In the genomic region with DNA sequence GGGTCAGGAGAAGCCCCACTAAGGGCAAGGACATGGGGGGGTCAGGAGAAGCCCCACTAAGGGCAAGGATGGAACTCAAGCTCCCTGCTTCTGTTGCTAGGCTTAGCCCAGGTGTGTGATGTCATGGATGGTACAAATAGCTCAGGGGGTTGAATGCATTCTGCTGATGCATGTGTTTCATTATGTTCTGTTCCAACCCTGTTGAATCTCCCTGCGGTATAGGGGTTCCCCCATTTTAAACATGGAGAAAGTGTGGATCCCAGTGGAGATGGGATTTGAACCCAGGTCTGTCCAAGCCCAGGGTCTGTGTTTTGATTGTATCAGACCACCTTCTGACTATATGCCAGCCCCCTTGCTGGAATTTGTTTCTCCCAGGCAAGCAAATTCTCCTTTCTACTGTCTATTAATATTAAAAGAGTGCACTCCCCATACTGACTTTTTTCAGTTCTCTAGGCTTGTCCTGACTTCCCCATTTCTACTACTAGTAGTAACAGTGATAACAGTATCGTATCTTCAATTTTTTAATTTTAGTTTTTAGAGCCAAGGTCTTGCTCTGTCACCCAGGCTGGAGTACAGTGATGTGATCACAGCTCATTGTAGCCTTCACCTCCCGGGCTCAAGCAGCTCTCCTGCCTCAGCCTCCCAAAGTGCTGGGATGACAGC, we compare ENCODE assay signal across 15 cellular contexts. TPM values are rescaled to one million over a fixed set of nuclear protein-coding genes. Genes with fewer than 3 reads are reported as not detected.
DNase-seq lines count a peak whose midpoint lies in the region; ATAC-seq, FAIRE-seq and TF ChIP-seq lines count a peak whose summit lies in the region.
"Had no signal": no experiment of that assay in that cellular context is flagged by ENCODE, and none has a peak within 500 bp of the region (broad histone marks: within the 10 kb centered on the region; RNA-seq: fewer than 3 reads in every experiment).

No MANE protein-coding gene starts in this region.

- ATAC-seq in HepG2 (no peak), right lobe of liver (no peak), lower lobe of right lung (no peak), GM19463 (IDR thresholded peaks at IDR 0.05; ENCODE audit: unreplicated experiment) (no peak)

- peaks cover 9% of the 10 kb centered on the region for H3K4me1 ChIP-seq in HepG2 (ENCODE audit: insufficient read depth, low read length)
- no peaks in the 10 kb centered on the region for H3K4me1 ChIP-seq in right lobe of liver
- peaks cover 17% of the 10 kb centered on the region for H3K4me1 ChIP-seq in lower lobe of right lung
- H3K4me1 ChIP-seq in esophagus muscularis mucosa = peaks cover 19 to 54% (median 36%) of the 10 kb centered on the region in 4 donors
- H3K4me1 ChIP-seq: colonic mucosa had no signal

- POLR2A ChIA-PET in HepG2 (lab: Yijun Ruan, JAX) = no interaction called here

- no peak overlapping the region for H3K9ac ChIP-seq in HepG2 (ENCODE audit: insufficient read depth, low read depth, low read length)

- H3K27me3 ChIP-seq in HepG2 (ENCODE audit: control insufficient read depth in 1 of 2, insufficient read depth in 2 of 2, low read length in 2 of 2) (no peaks in the 10 kb centered on the region), right lobe of liver (no peaks in the 10 kb centered on the region), lower lobe of right lung (ENCODE audit: low read depth) (no peaks in the 10 kb centered on the region), esophagus muscularis mucosa (no peaks in the 10 kb centered on the region)
- H3K27me3 ChIP-seq: colonic mucosa, stomach had no signal

- H3K36me3 ChIP-seq in HepG2 (replicated peaks in 1 of 2; ENCODE audit: control insufficient read depth in 1 of 2, insufficient read depth in 2 of 2, low read length in 2 of 2) = peaks cover 1 to 4% of the 10 kb centered on the region in 2 experiments; a peak in 1 of 5 replicates
- H3K36me3 ChIP-seq in right lobe of liver = peaks cover 0 to 14% (median 0%) of the 10 kb centered on the region in 4 donors
- H3K36me3 ChIP-seq in lower lobe of right lung = peaks cover 49% of the 10 kb centered on the region
- H3K36me3 ChIP-seq in esophagus muscularis mucosa = peaks cover 26 to 65% (median 54%) of the 10 kb centered on the region in 4 donors
- H3K36me3 ChIP-seq: colonic mucosa had no signal

- no peak for FAIRE-seq in HepG2 (lab: Jason Lieb, UNC)

- no peaks in the 10 kb centered on the region for H3K9me3 ChIP-seq in HepG2 (ENCODE audit: low read length)
- no peaks in the 10 kb centered on the region for H3K9me3 ChIP-seq in right lobe of liver
- no peaks in the 10 kb centered on the region for H3K9me3 ChIP-seq in lower lobe of right lung
- no peaks in the 10 kb centered on the region for H3K9me3 ChIP-seq in esophagus muscularis mucosa
- H3K9me3 ChIP-seq: colonic mucosa, stomach had no signal

- H3K79me2 ChIP-seq in HepG2 (ENCODE audit: insufficient read depth, low read length) = peaks cover 5% of the 10 kb centered on the region

- TF ChIP-seq EP300 in HepG2 (IDR thresholded peaks at IDR 0.05; ENCODE audit: low read depth in 2 of 2, low read length in 2 of 2) = no peak
- TF ChIP-seq EP300 in HepG2 (CRISPR knock-in tag; IDR thresholded peaks at IDR 0.05; ENCODE audit: borderline replicate concordance) = no peak
- no peak for TF ChIP-seq EP300 in esophagus muscularis mucosa (IDR thresholded peaks at IDR 0.05)

- no peak overlapping the region for H3K4me3 ChIP-seq in HepG2 (replicated peaks in 1 of 3; ENCODE audit: insufficient read depth in 1 of 3, low read depth in 2 of 3, low read length in 3 of 3)
- no peak overlapping the region for H3K4me3 ChIP-seq in right lobe of liver
- no peak overlapping the region for H3K4me3 ChIP-seq in lower lobe of right lung
- no peak overlapping the region for H3K4me3 ChIP-seq in esophagus muscularis mucosa
- H3K4me3 ChIP-seq: colonic mucosa, stomach had no signal

- 97% methylated on average over 2 of the region's 3 CpGs for WGBS in HepG2 (ENCODE audit: low lambda C conversion rate)
- WGBS in right lobe of liver (ENCODE audit: insufficient coverage, low coverage, low lambda C conversion rate, missing lambda C conversion rate) = 66% methylated on average over 3 of the region's 3 CpGs
- 74% methylated on average over 3 of the region's 3 CpGs for WGBS in esophagus muscularis mucosa

- no peak overlapping the region for H3K4me2 ChIP-seq in HepG2 (ENCODE audit: low read depth, low read length)

- in situ Hi-C loops in HepG2 (cut with HindIII; ENCODE audit: extremely low pct_ligation_motif_present, low pct_unique_long_range_greater_than_20kb) = no loop called here

- no TSS peak for BruUV-seq in HepG2 (replicated peaks; lab: Mats Ljungman, UMichigan)

- TF ChIP-seq CTCF in HepG2 (CRISPR knock-in tag; IDR thresholded peaks at IDR 0.05) = no peak
- no peak for TF ChIP-seq CTCF in right lobe of liver (IDR thresholded peaks at IDR 0.05)
- no peak for TF ChIP-seq CTCF in lower lobe of right lung (IDR thresholded peaks at IDR 0.05)
- TF ChIP-seq CTCF in esophagus muscularis mucosa (IDR thresholded peaks at IDR 0.05) = no peak

- H2AFZ ChIP-seq in HepG2 (ENCODE audit: low read length) = no peak overlapping the region

- H4K20me1 ChIP-seq in HepG2 (ENCODE audit: insufficient read depth, low read length) = no peaks in the 10 kb centered on the region

- DNase-seq in HepG2 (ENCODE audit: low spot score) = no peak
- DNase-seq in right lobe of liver = no peak
- peak; percentile 10 for DNase-seq in RPMI8226
- DNase-seq in lower lobe of right lung = no peak
- no peak for DNase-seq in COR-L47 (lab: John Stamatoyannopoulos, UW)
- DNase-seq in esophagus muscularis mucosa (ENCODE audit: extremely low spot score) = no peak
- DNase-seq in SHP77 (lab: John Stamatoyannopoulos, UW) = no peak
- DNase-seq: activated CD4-positive, alpha-beta T cell treated with anti-CD3 and anti-CD28 coated beads for 48 hours; colonic mucosa; DMS79 treated with DMSO at 0.1 percent for 48 hours; KG1; NCI-H1417 treated with DMSO at 0.1 percent for 48 hours; stomach had no signal

- H3K27ac ChIP-seq in HepG2 (ENCODE audit: extremely low read length, insufficient read depth, low read length) (no peak overlapping the region), right lobe of liver (no peak overlapping the region), lower lobe of right lung (peak overlapping the region; percentile 26), esophagus muscularis mucosa (replicated peaks in 1 of 4) (peak overlapping the region in 1 of 4 donors; percentile 16)
- H3K27ac ChIP-seq: colonic mucosa, epithelial cell of prostate, stomach had no signal

- TF ChIP-seq POLR2A in HepG2 (IDR thresholded peaks at IDR 0.05; ENCODE audit: insufficient read depth in 1 of 2, low read depth in 2 of 2, low read length in 2 of 2) (no peak), right lobe of liver (IDR thresholded peaks at IDR 0.05) (no peak), esophagus muscularis mucosa (IDR thresholded peaks at IDR 0.05; ENCODE audit: low read depth) (no peak)

- CTCF ChIA-PET in HepG2 (lab: Yijun Ruan, JAX; ENCODE audit: low intra/inter-chr PET ratio, low total read pairs) = no interaction called here

- TF ChIP-seq RAD21 in HepG2 (CRISPR knock-in tag; IDR thresholded peaks at IDR 0.05) = no peak

- intact Hi-C loops in HepG2 (cut with micrococcal nuclease; ENCODE audit: unreplicated experiment) (no loop called here), right lobe of liver (cut with DNase I) (no loop called here), lower lobe of right lung (cut with DNase I) (no loop called here), esophagus muscularis mucosa (cut with DNase I) (no loop called here)

RNA-seq across cellular contexts. Expression of a gene that starts 6.7 kb away (rescaled TPM):
- 0.93 and 1.0 TPM in 2 replicates for total RNA-seq in HepG2 (2016; rRNA removed; fragmentation: Illumina TruSeq; extraction: Trizol)
- 0.26 and 0.30 TPM in 2 replicates for total RNA-seq in HepG2 (2016; cell fraction: cytosol; rRNA removed; fragmentation: Illumina TruSeq; extraction: Trizol; ENCODE audit: low read depth)
- 0.83 and 0.93 TPM in 2 replicates for total RNA-seq in HepG2 (2016; cell fraction: insoluble cytoplasmic fraction; rRNA removed; fragmentation: Illumina TruSeq; extraction: Trizol)
- 1.1 and 1.3 TPM in 2 replicates for total RNA-seq in HepG2 (2016; cell fraction: membrane; rRNA removed; fragmentation: Illumina TruSeq; extraction: Trizol)
- total RNA-seq in HepG2 (2016; cell fraction: nucleus; rRNA removed; fragmentation: Illumina TruSeq; extraction: Trizol) = 0.97 and 1.1 TPM in 2 replicates
- 1.0 and 1.5 TPM in 2 replicates for polyA plus RNA-seq in HepG2 (2011; rRNA removed)
- polyA plus RNA-seq in HepG2 (2011; cell fraction: cytosol; rRNA removed) = 1.2 and 1.9 TPM in 2 replicates
- polyA plus RNA-seq in HepG2 (2011; cell fraction: nucleus; rRNA removed) = 3.2 and 3.9 TPM in 2 replicates
- polyA plus RNA-seq in HepG2 (2012) = 1.9 and 2.1 TPM in 2 replicates
- 0.71 and 0.81 TPM in 2 replicates for polyA plus RNA-seq in HepG2 (2016; cell fraction: cytosol; fragmentation: Illumina TruSeq; extraction: Trizol; ENCODE audit: low read depth)
- polyA plus RNA-seq in HepG2 (2016; cell fraction: insoluble cytoplasmic fraction; fragmentation: Illumina TruSeq; extraction: Trizol; ENCODE audit: low read depth) = 3.6 and 4.1 TPM in 2 replicates
- polyA plus RNA-seq in HepG2 (2016; cell fraction: membrane; fragmentation: Illumina TruSeq; extraction: Trizol; ENCODE audit: low read depth) = 2.4 and 2.8 TPM in 2 replicates
- 6.6 and 6.7 TPM in 2 replicates for polyA plus RNA-seq in HepG2 (2016; cell fraction: nucleus; fragmentation: Illumina TruSeq; extraction: Trizol; ENCODE audit: insufficient read depth, low read depth)
- 2.5 and 2.6 TPM in 2 replicates for polyA minus RNA-seq in HepG2 (2011; rRNA and poly(A)+ RNA removed; ENCODE audit: low replicate concordance)
- 2.0 and 2.2 TPM in 2 replicates for polyA minus RNA-seq in HepG2 (2011; cell fraction: cytosol; rRNA and poly(A)+ RNA removed)
- polyA minus RNA-seq in HepG2 (2011; cell fraction: nucleus; rRNA and poly(A)+ RNA removed) = 0.62 and 0.90 TPM in 2 replicates
- 1 to 10 TPM; 4.2 to 6.0 (median 4.7) TPM for total RNA-seq in right lobe of liver
- 16.5 TPM for total RNA-seq in lower lobe of right lung
- total RNA-seq in esophagus muscularis mucosa = 10 to 100 TPM in 2 of 4 donors, 1 to 10 TPM in 2; 7.5 to 15.4 (median 10.2) TPM

RNA-seq across cellular contexts. Expression of a gene that starts 12.0 kb away (rescaled TPM):
- total RNA-seq in HepG2 (2016; rRNA removed; fragmentation: Illumina TruSeq; extraction: Trizol) (1.6 and 4.6 TPM in 2 replicates), right lobe of liver (10 to 100 TPM in 4 of 6 experiments, 1 to 10 TPM in 2; 8.2 to 21.0 (median 11.3) TPM), lower lobe of right lung (33.4 TPM), esophagus muscularis mucosa (10 to 100 TPM; 20.5 to 36.2 (median 27.9) TPM)
- 6.2 and 7.2 TPM in 2 replicates for total RNA-seq in HepG2 (2016; cell fraction: cytosol; rRNA removed; fragmentation: Illumina TruSeq; extraction: Trizol; ENCODE audit: low read depth)
- 2.8 and 4.6 TPM in 2 replicates for total RNA-seq in HepG2 (2016; cell fraction: insoluble cytoplasmic fraction; rRNA removed; fragmentation: Illumina TruSeq; extraction: Trizol)
- total RNA-seq in HepG2 (2016; cell fraction: membrane; rRNA removed; fragmentation: Illumina TruSeq; extraction: Trizol) = 7.6 and 10.2 TPM in 2 replicates
- 2.7 TPM in 2 replicates for total RNA-seq in HepG2 (2016; cell fraction: nucleus; rRNA removed; fragmentation: Illumina TruSeq; extraction: Trizol)
- 3.2 and 5.0 TPM in 2 replicates for polyA plus RNA-seq in HepG2 (2011; rRNA removed)
- polyA plus RNA-seq in HepG2 (2011; cell fraction: cytosol; rRNA removed) = 3.9 and 7.0 TPM in 2 replicates
- polyA plus RNA-seq in HepG2 (2011; cell fraction: nucleus; rRNA removed) = 8.3 and 9.7 TPM in 2 replicates
- 2.9 and 4.1 TPM in 2 replicates for polyA plus RNA-seq in HepG2 (2012)
- 8.5 and 8.9 TPM in 2 replicates for polyA plus RNA-seq in HepG2 (2016; cell fraction: cytosol; fragmentation: Illumina TruSeq; extraction: Trizol; ENCODE audit: low read depth)
- 3.6 and 4.5 TPM in 2 replicates for polyA plus RNA-seq in HepG2 (2016; cell fraction: insoluble cytoplasmic fraction; fragmentation: Illumina TruSeq; extraction: Trizol; ENCODE audit: low read depth)
- 9.0 and 9.5 TPM in 2 replicates for polyA plus RNA-seq in HepG2 (2016; cell fraction: membrane; fragmentation: Illumina TruSeq; extraction: Trizol; ENCODE audit: low read depth)
- polyA plus RNA-seq in HepG2 (2016; cell fraction: nucleus; fragmentation: Illumina TruSeq; extraction: Trizol; ENCODE audit: insufficient read depth, low read depth) = 4.9 and 5.2 TPM in 2 replicates
- 3.5 and 3.9 TPM in 2 replicates for polyA minus RNA-seq in HepG2 (2011; rRNA and poly(A)+ RNA removed; ENCODE audit: low replicate concordance)
- polyA minus RNA-seq in HepG2 (2011; cell fraction: cytosol; rRNA and poly(A)+ RNA removed) = 2.5 and 3.1 TPM in 2 replicates
- polyA minus RNA-seq in HepG2 (2011; cell fraction: nucleus; rRNA and poly(A)+ RNA removed) = 2.7 and 3.3 TPM in 2 replicates

RNA-seq across cellular contexts. Expression of a gene that starts 12.3 kb away (rescaled TPM):
- total RNA-seq in HepG2 (2016; rRNA removed; fragmentation: Illumina TruSeq; extraction: Trizol) = 4.0 and 4.2 TPM in 2 replicates
- total RNA-seq in HepG2 (2016; cell fraction: cytosol; rRNA removed; fragmentation: Illumina TruSeq; extraction: Trizol; ENCODE audit: low read depth) = 1.1 and 1.3 TPM in 2 replicates
- total RNA-seq in HepG2 (2016; cell fraction: insoluble cytoplasmic fraction; rRNA removed; fragmentation: Illumina TruSeq; extraction: Trizol) = 3.2 and 4.6 TPM in 2 replicates
- total RNA-seq in HepG2 (2016; cell fraction: membrane; rRNA removed; fragmentation: Illumina TruSeq; extraction: Trizol) = 3.3 and 3.7 TPM in 2 replicates
- total RNA-seq in HepG2 (2016; cell fraction: nucleus; rRNA removed; fragmentation: Illumina TruSeq; extraction: Trizol) = 1.9 and 2.1 TPM in 2 replicates
- polyA plus RNA-seq in HepG2 (2011; rRNA removed) = 4.1 and 5.1 TPM in 2 replicates
- polyA plus RNA-seq in HepG2 (2011; cell fraction: cytosol; rRNA removed) = 2.9 and 3.0 TPM in 2 replicates
- polyA plus RNA-seq in HepG2 (2011; cell fraction: nucleus; rRNA removed) = 9.8 and 12.0 TPM in 2 replicates
- 4.6 and 5.3 TPM in 2 replicates for polyA plus RNA-seq in HepG2 (2012)
- 1.1 and 1.2 TPM in 2 replicates for polyA plus RNA-seq in HepG2 (2016; cell fraction: cytosol; fragmentation: Illumina TruSeq; extraction: Trizol; ENCODE audit: low read depth)
- polyA plus RNA-seq in HepG2 (2016; cell fraction: insoluble cytoplasmic fraction; fragmentation: Illumina TruSeq; extraction: Trizol; ENCODE audit: low read depth) = 4.7 and 4.8 TPM in 2 replicates
- 1.6 and 1.9 TPM in 2 replicates for polyA plus RNA-seq in HepG2 (2016; cell fraction: membrane; fragmentation: Illumina TruSeq; extraction: Trizol; ENCODE audit: low read depth)
- polyA plus RNA-seq in HepG2 (2016; cell fraction: nucleus; fragmentation: Illumina TruSeq; extraction: Trizol; ENCODE audit: insufficient read depth, low read depth) = 4.1 and 5.8 TPM in 2 replicates
- polyA minus RNA-seq in HepG2 (2011; rRNA and poly(A)+ RNA removed; ENCODE audit: low replicate concordance) = 2.9 and 8.2 TPM in 2 replicates
- polyA minus RNA-seq in HepG2 (2011; cell fraction: cytosol; rRNA and poly(A)+ RNA removed) = 1.7 and 2.9 TPM in 2 replicates
- 4.8 and 5.4 TPM in 2 replicates for polyA minus RNA-seq in HepG2 (2011; cell fraction: nucleus; rRNA and poly(A)+ RNA removed)
- 1 to 10 TPM; 2.9 to 5.5 (median 4.1) TPM for total RNA-seq in right lobe of liver
- 7.1 TPM for total RNA-seq in lower lobe of right lung
- total RNA-seq in esophagus muscularis mucosa = 1 to 10 TPM; 2.5 to 6.3 (median 4.0) TPM

RNA-seq across cellular contexts. Expression of a gene that starts 12.8 kb away (rescaled TPM):
- total RNA-seq in HepG2 (2016; rRNA removed; fragmentation: Illumina TruSeq; extraction: Trizol) (3.4 and 5.9 TPM in 2 replicates), right lobe of liver (10 to 100 TPM in 1 of 6 experiments, 1 to 10 TPM in 5; 3.0 to 13.1 (median 5.1) TPM), lower lobe of right lung (14.3 TPM), esophagus muscularis mucosa (10 to 100 TPM in 2 of 4 donors, 1 to 10 TPM in 2; 8.3 to 17.3 (median 11.4) TPM)
- total RNA-seq in HepG2 (2016; cell fraction: cytosol; rRNA removed; fragmentation: Illumina TruSeq; extraction: Trizol; ENCODE audit: low read depth) = 0.97 and 1.0 TPM in 2 replicates
- total RNA-seq in HepG2 (2016; cell fraction: insoluble cytoplasmic fraction; rRNA removed; fragmentation: Illumina TruSeq; extraction: Trizol) = 3.3 and 4.8 TPM in 2 replicates
- total RNA-seq in HepG2 (2016; cell fraction: membrane; rRNA removed; fragmentation: Illumina TruSeq; extraction: Trizol) = 3.8 and 4.3 TPM in 2 replicates
- 4.3 and 5.0 TPM in 2 replicates for total RNA-seq in HepG2 (2016; cell fraction: nucleus; rRNA removed; fragmentation: Illumina TruSeq; extraction: Trizol)
- 3.6 and 4.1 TPM in 2 replicates for polyA plus RNA-seq in HepG2 (2011; rRNA removed)
- polyA plus RNA-seq in HepG2 (2011; cell fraction: cytosol; rRNA removed) = 2.4 and 3.2 TPM in 2 replicates
- 9.6 and 12.9 TPM in 2 replicates for polyA plus RNA-seq in HepG2 (2011; cell fraction: nucleus; rRNA removed)
- 6.5 and 7.8 TPM in 2 replicates for polyA plus RNA-seq in HepG2 (2012)
- 1.7 and 2.0 TPM in 2 replicates for polyA plus RNA-seq in HepG2 (2016; cell fraction: cytosol; fragmentation: Illumina TruSeq; extraction: Trizol; ENCODE audit: low read depth)
- 7.2 and 8.9 TPM in 2 replicates for polyA plus RNA-seq in HepG2 (2016; cell fraction: insoluble cytoplasmic fraction; fragmentation: Illumina TruSeq; extraction: Trizol; ENCODE audit: low read depth)
- polyA plus RNA-seq in HepG2 (2016; cell fraction: membrane; fragmentation: Illumina TruSeq; extraction: Trizol; ENCODE audit: low read depth) = 5.5 and 6.4 TPM in 2 replicates
- polyA plus RNA-seq in HepG2 (2016; cell fraction: nucleus; fragmentation: Illumina TruSeq; extraction: Trizol; ENCODE audit: insufficient read depth, low read depth) = 14.5 and 17.0 TPM in 2 replicates
- polyA minus RNA-seq in HepG2 (2011; rRNA and poly(A)+ RNA removed; ENCODE audit: low replicate concordance) = 7.4 and 7.8 TPM in 2 replicates
- 4.2 and 4.4 TPM in 2 replicates for polyA minus RNA-seq in HepG2 (2011; cell fraction: cytosol; rRNA and poly(A)+ RNA removed)
- 4.4 and 6.8 TPM in 2 replicates for polyA minus RNA-seq in HepG2 (2011; cell fraction: nucleus; rRNA and poly(A)+ RNA removed)

RNA-seq across cellular contexts. Expression of a gene that starts 28.7 kb away (rescaled TPM):
- total RNA-seq in HepG2 (2016; rRNA removed; fragmentation: Illumina TruSeq; extraction: Trizol) (3.0 and 4.4 TPM in 2 replicates), right lobe of liver (10 to 100 TPM in 1 of 6 experiments, 1 to 10 TPM in 5; 5.4 to 11.6 (median 6.5) TPM), lower lobe of right lung (35.2 TPM), esophagus muscularis mucosa (10 to 100 TPM; 38.3 to 66.8 (median 43.1) TPM)
- 4.9 and 7.2 TPM in 2 replicates for total RNA-seq in HepG2 (2016; cell fraction: cytosol; rRNA removed; fragmentation: Illumina TruSeq; extraction: Trizol; ENCODE audit: low read depth)
- 1.4 and 3.8 TPM in 2 replicates for total RNA-seq in HepG2 (2016; cell fraction: insoluble cytoplasmic fraction; rRNA removed; fragmentation: Illumina TruSeq; extraction: Trizol)
- total RNA-seq in HepG2 (2016; cell fraction: membrane; rRNA removed; fragmentation: Illumina TruSeq; extraction: Trizol) = 6.2 and 8.6 TPM in 2 replicates
- total RNA-seq in HepG2 (2016; cell fraction: nucleus; rRNA removed; fragmentation: Illumina TruSeq; extraction: Trizol) = 3.4 and 4.3 TPM in 2 replicates
- polyA plus RNA-seq in HepG2 (2011; rRNA removed) = 6.0 and 7.0 TPM in 2 replicates
- polyA plus RNA-seq in HepG2 (2011; cell fraction: cytosol; rRNA removed) = 4.7 and 7.3 TPM in 2 replicates
- 27.6 and 35.1 TPM in 2 replicates for polyA plus RNA-seq in HepG2 (2011; cell fraction: nucleus; rRNA removed)
- 18.9 and 26.2 TPM in 2 replicates for polyA plus RNA-seq in HepG2 (2012)
- 32.0 and 36.6 TPM in 2 replicates for polyA plus RNA-seq in HepG2 (2016; cell fraction: cytosol; fragmentation: Illumina TruSeq; extraction: Trizol; ENCODE audit: low read depth)
- polyA plus RNA-seq in HepG2 (2016; cell fraction: insoluble cytoplasmic fraction; fragmentation: Illumina TruSeq; extraction: Trizol; ENCODE audit: low read depth) = 11.3 and 16.8 TPM in 2 replicates
- polyA plus RNA-seq in HepG2 (2016; cell fraction: membrane; fragmentation: Illumina TruSeq; extraction: Trizol; ENCODE audit: low read depth) = 30.4 and 35.3 TPM in 2 replicates
- polyA plus RNA-seq in HepG2 (2016; cell fraction: nucleus; fragmentation: Illumina TruSeq; extraction: Trizol; ENCODE audit: insufficient read depth, low read depth) = 20.0 and 25.7 TPM in 2 replicates
- polyA minus RNA-seq in HepG2 (2011; rRNA and poly(A)+ RNA removed; ENCODE audit: low replicate concordance) = 7.9 and 9.8 TPM in 2 replicates
- polyA minus RNA-seq in HepG2 (2011; cell fraction: cytosol; rRNA and poly(A)+ RNA removed) = 8.1 and 9.1 TPM in 2 replicates
- polyA minus RNA-seq in HepG2 (2011; cell fraction: nucleus; rRNA and poly(A)+ RNA removed) = 7.1 and 8.8 TPM in 2 replicates
